Comparison of ENCODE assay signal across 36 cellular contexts in genomic region chr7:115658223-115658622, GRCh38.
"Had no signal": no experiment of that assay in that cellular context is flagged by ENCODE, and none has a peak within 500 bp of the region (broad histone marks: within the 10 kb centered on the region; RNA-seq: fewer than 3 reads in every experiment).

No MANE protein-coding gene starts in this region.

- H3K27me3 ChIP-seq: adrenal gland, body of pancreas, brain microvascular endothelial cell, breast epithelium had no signal

- ATAC-seq: activated CD8-positive, alpha-beta T cell treated with anti-CD3 and anti-CD28 coated beads for 36 hours; activated naive CD4-positive, alpha-beta T cell treated with anti-CD3 and anti-CD28 coated beads, Interleukin-2, amount 50 U/mL, for 72 hours; activated T-cell treated with anti-CD3 and anti-CD28 coated beads, Interleukin-2, amount 50 U/mL, for 4 hours; activated T-cell treated with anti-CD3 and anti-CD28 coated beads, Interleukin-2, amount 50 U/mL, for 72 hours; activated T-helper 17 cell treated with anti-CD3 and anti-CD28 coated beads, Interleukin-2, amount 50 U/mL, for 72 hours; body of pancreas had no signal

- H3K27me3 Mint-ChIP-seq: activated B cell treated with CpG ODN at 0.5 μM for 24 hours; activated CD4-positive, alpha-beta T cell treated with anti-CD3 and anti-CD28 coated beads, Interleukin-2, amount 10 ng/mL, durations not matched to agents 24 days and 14 days; activated CD8-positive, alpha-beta T cell treated with anti-CD3 and anti-CD28 coated beads for 36 hours; activated naive CD8-positive, alpha-beta T cell treated with anti-CD3 and anti-CD28 coated beads for 36 hours; activated T-helper 17 cell treated with anti-CD3 and anti-CD28 coated beads, Interleukin-2, amount 50 U/mL, for 72 hours had no signal

- H3K27ac Mint-ChIP-seq: activated B cell treated with CpG ODN at 0.5 μM for 24 hours; activated CD4-positive, alpha-beta memory T cell treated with anti-CD3 and anti-CD28 coated beads for 36 hours; activated CD4-positive, alpha-beta T cell treated with anti-CD3 and anti-CD28 coated beads, Interleukin-2, amount 10 ng/mL, durations not matched to agents 24 days and 14 days; activated CD8-positive, alpha-beta T cell treated with anti-CD3 and anti-CD28 coated beads for 36 hours; activated naive CD4-positive, alpha-beta T cell treated with anti-CD3 and anti-CD28 coated beads for 36 hours; activated naive CD4-positive, alpha-beta T cell treated with anti-CD3 and anti-CD28 coated beads, Interleukin-2, amount 50 U/mL, for 72 hours; activated naive CD8-positive, alpha-beta T cell treated with anti-CD3 and anti-CD28 coated beads for 36 hours; activated T-cell treated with anti-CD3 and anti-CD28 coated beads, Interleukin-2, amount 50 U/mL, for 72 hours; activated T-helper 1 cell treated with anti-CD3 and anti-CD28 coated beads, Interleukin-12 subunit alpha, Interleukin-12 subunit beta, Interleukin-2, Interleukin-4 antibody, amounts not matched to agents 30 ng/mL and 10 ng/mL and 1 ng/mL, durations not matched to agents 14 hours and 24 hours and 36 hours; activated T-helper 17 cell treated with anti-CD3 and anti-CD28 coated beads, Interleukin-2, amount 50 U/mL, for 72 hours; T-helper 1 cell treated with Interleukin-12 subunit alpha and Interleukin-12 subunit beta and Interleukin-4 antibody, amounts not matched to agents 30 μg/mL and 1 μg/mL, for 36 hours; T-helper 2 cell treated with Interferon-gamma antibody and Interleukin-4, amounts not matched to agents 5 μg/mL and 100 μg/mL, for 36 hours had no signal

- H3K36me3 Mint-ChIP-seq: activated CD4-positive, alpha-beta memory T cell treated with anti-CD3 and anti-CD28 coated beads for 36 hours; activated naive CD4-positive, alpha-beta T cell treated with anti-CD3 and anti-CD28 coated beads, Interleukin-2, amount 50 U/mL, for 72 hours; activated naive CD8-positive, alpha-beta T cell treated with anti-CD3 and anti-CD28 coated beads for 36 hours had no signal

- H3K9me3 Mint-ChIP-seq: activated B cell treated with CpG ODN at 0.5 μM for 24 hours; activated CD4-positive, alpha-beta memory T cell treated with anti-CD3 and anti-CD28 coated beads for 36 hours; activated CD4-positive, alpha-beta T cell treated with anti-CD3 and anti-CD28 coated beads, Interleukin-2, amount 10 ng/mL, durations not matched to agents 24 days and 14 days; activated CD8-positive, alpha-beta T cell treated with anti-CD3 and anti-CD28 coated beads for 36 hours; activated naive CD4-positive, alpha-beta T cell treated with anti-CD3 and anti-CD28 coated beads for 36 hours; activated naive CD4-positive, alpha-beta T cell treated with anti-CD3 and anti-CD28 coated beads, Interleukin-2, amount 50 U/mL, for 72 hours; activated T-cell treated with anti-CD3 and anti-CD28 coated beads, Interleukin-2, amount 50 U/mL, for 4 hours; activated T-cell treated with anti-CD3 and anti-CD28 coated beads, Interleukin-2, amount 50 U/mL, for 72 hours; activated T-helper 1 cell treated with anti-CD3 and anti-CD28 coated beads, Interleukin-12 subunit alpha, Interleukin-12 subunit beta, Interleukin-2, Interleukin-4 antibody, amounts not matched to agents 30 ng/mL and 10 ng/mL and 1 ng/mL, durations not matched to agents 14 hours and 24 hours and 36 hours; activated T-helper 17 cell treated with anti-CD3 and anti-CD28 coated beads, Interleukin-2, amount 50 U/mL, for 72 hours; T-helper 1 cell treated with Interleukin-12 subunit alpha and Interleukin-12 subunit beta and Interleukin-4 antibody, amounts not matched to agents 30 μg/mL and 1 μg/mL, for 36 hours; T-helper 2 cell treated with Interferon-gamma antibody and Interleukin-4, amounts not matched to agents 5 μg/mL and 100 μg/mL, for 36 hours had no signal

- H3K27ac ChIP-seq: adrenal gland, body of pancreas, brain microvascular endothelial cell, breast epithelium, VCaP had no signal

- H3K9me3 ChIP-seq: adrenal gland, body of pancreas, breast epithelium had no signal

- H3K4me3 ChIP-seq: adrenal gland, body of pancreas, breast epithelium had no signal

- DNase-seq: activated B cell treated with CpG ODN at 0.5 μM for 24 hours; activated CD4-positive, alpha-beta memory T cell treated with anti-CD3 and anti-CD28 coated beads for 36 hours; activated CD4-positive, alpha-beta T cell treated with anti-CD3 and anti-CD28 coated beads for 4 hours; activated CD4-positive, alpha-beta T cell treated with anti-CD3 and anti-CD28 coated beads, Interleukin-2, amount 10 ng/mL, durations not matched to agents 24 days and 14 days; activated CD4-positive, alpha-beta T cell treated with anti-CD3 and anti-CD28 coated beads, Interleukin-2, amount 50 U/mL, for 1 hour; activated CD4-positive, alpha-beta T cell treated with anti-CD3 and anti-CD28 coated beads, Interleukin-2, amount 50 U/mL, for 4 hours; activated CD4-positive, CD25-positive, alpha-beta regulatory T cell treated with anti-CD3 and anti-CD28 coated beads, Interleukin-2, amount 50 U/mL, for 72 hours; activated CD8-positive, alpha-beta memory T cell treated with anti-CD3 and anti-CD28 coated beads, Interleukin-2, amount 50 U/mL, for 4 hours; activated CD8-positive, alpha-beta T cell treated with anti-CD3 and anti-CD28 coated beads for 36 hours; activated effector memory CD4-positive, alpha-beta T cell treated with anti-CD3 and anti-CD28 coated beads, Interleukin-2, amount 50 U/mL, for 16 hours; activated gamma-delta T cell treated with Interleukin-2 at 50 U/mL for 16 hours; activated naive CD4-positive, alpha-beta T cell; activated naive CD4-positive, alpha-beta T cell treated with anti-CD3 and anti-CD28 coated beads for 36 hours; activated naive CD4-positive, alpha-beta T cell treated with anti-CD3 and anti-CD28 coated beads, Interleukin-2, amount 50 U/mL, for 16 hours; activated naive CD8-positive, alpha-beta T cell treated with anti-CD3 and anti-CD28 coated beads for 36 hours; activated T-cell treated with anti-CD3 and anti-CD28 coated beads for 4 hours; activated T-cell treated with anti-CD3 and anti-CD28 coated beads, Interleukin-2, amount 50 U/mL, for 1 hour; activated T-cell treated with anti-CD3 and anti-CD28 coated beads, Interleukin-2, amount 50 U/mL, for 4 hours; activated T-cell treated with anti-CD3 and anti-CD28 coated beads, Interleukin-2, amount 50 U/mL, for 72 hours; adrenal gland; amniotic stem cell; aorta; body of pancreas; brain microvascular endothelial cell; central memory CD4-positive, alpha-beta T cell; T-helper 1 cell; T-helper 2 cell; T-helper 9 cell had no signal

- H3K4me1 Mint-ChIP-seq: activated B cell treated with CpG ODN at 0.5 μM for 24 hours; activated CD4-positive, alpha-beta T cell treated with anti-CD3 and anti-CD28 coated beads, Interleukin-2, amount 10 ng/mL, durations not matched to agents 24 days and 14 days; activated naive CD8-positive, alpha-beta T cell treated with anti-CD3 and anti-CD28 coated beads for 36 hours; activated T-helper 17 cell treated with anti-CD3 and anti-CD28 coated beads, Interleukin-2, amount 50 U/mL, for 72 hours had no signal

- H3K4me3 Mint-ChIP-seq: activated B cell treated with CpG ODN at 0.5 μM for 24 hours; activated CD4-positive, alpha-beta memory T cell treated with anti-CD3 and anti-CD28 coated beads for 36 hours; activated CD4-positive, alpha-beta T cell treated with anti-CD3 and anti-CD28 coated beads, Interleukin-2, amount 10 ng/mL, durations not matched to agents 24 days and 14 days; activated CD8-positive, alpha-beta T cell treated with anti-CD3 and anti-CD28 coated beads for 36 hours; activated naive CD4-positive, alpha-beta T cell treated with anti-CD3 and anti-CD28 coated beads for 36 hours; activated naive CD8-positive, alpha-beta T cell treated with anti-CD3 and anti-CD28 coated beads for 36 hours; activated T-cell treated with anti-CD3 and anti-CD28 coated beads, Interleukin-2, amount 50 U/mL, for 4 hours; activated T-cell treated with anti-CD3 and anti-CD28 coated beads, Interleukin-2, amount 50 U/mL, for 72 hours; activated T-helper 1 cell treated with anti-CD3 and anti-CD28 coated beads, Interleukin-12 subunit alpha, Interleukin-12 subunit beta, Interleukin-2, Interleukin-4 antibody, amounts not matched to agents 30 ng/mL and 10 ng/mL and 1 ng/mL, durations not matched to agents 14 hours and 24 hours and 36 hours; activated T-helper 17 cell treated with anti-CD3 and anti-CD28 coated beads, Interleukin-2, amount 50 U/mL, for 72 hours; T-helper 1 cell treated with Interleukin-12 subunit alpha and Interleukin-12 subunit beta and Interleukin-4 antibody, amounts not matched to agents 30 μg/mL and 1 μg/mL, for 36 hours; T-helper 2 cell treated with Interferon-gamma antibody and Interleukin-4, amounts not matched to agents 5 μg/mL and 100 μg/mL, for 36 hours had no signal

- H3K4me1 ChIP-seq: adrenal gland, body of pancreas, breast epithelium had no signal

- H3K36me3 ChIP-seq: adrenal gland, brain microvascular endothelial cell, breast epithelium had no signal

- FAIRE-seq: TTC549 had no signal
